1 cellular context compared by ENCODE assay signal in genomic region chr6:35787266-35788218, GRCh38.
A peak's percentile ranks its signal among the peaks of the same experiment; 100 is the strongest.
TF ChIP-seq lines count a peak whose summit lies in the region.

No MANE protein-coding gene starts in this region.

TF ChIP-seq in HepG2, 621 proteins besides CTCF, POLR2A, EP300 and RAD21 (continued from another document):
- TF ChIP-seq HNF4G (IDR thresholded peaks at IDR 0.05; ENCODE audit: borderline replicate concordance, low read depth, low read length) (peak; percentile 56), HNF4G (CRISPR knock-in tag; IDR thresholded peaks at IDR 0.05; ENCODE audit: borderline replicate concordance, low read depth) (peak; percentile 17; the same call in 1 of the 2 replicates), MTA1 (CRISPR knock-in tag; IDR thresholded peaks at IDR 0.05; ENCODE audit: borderline replicate concordance) (0 out of 2 replicates have a peak, but pooled peaks have one; percentile 40)
